Comparison of ENCODE assay signal across 33 cellular contexts in the genomic region with DNA sequence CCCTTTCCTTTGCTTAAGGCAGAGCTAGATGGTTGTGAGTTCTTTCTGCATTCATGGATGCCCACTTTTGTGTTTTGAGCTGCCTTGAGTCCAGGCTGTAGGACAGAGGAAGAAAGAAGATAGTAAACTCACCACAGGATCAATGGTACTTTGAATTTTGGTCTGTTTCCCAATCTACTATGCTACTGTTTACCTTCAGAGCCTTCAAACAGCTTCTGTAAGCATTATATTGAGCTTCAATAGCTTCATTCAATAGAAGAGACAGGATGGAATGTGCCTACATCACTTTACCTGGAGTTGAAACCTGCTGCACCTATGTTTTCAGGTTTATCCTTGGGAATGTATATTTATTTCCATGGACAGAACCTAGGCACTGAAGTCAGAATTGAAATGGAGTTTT.
"Had no signal": no experiment of that assay in that cellular context is flagged by ENCODE, and none has a peak within 500 bp of the region (broad histone marks: within the 10 kb centered on the region; RNA-seq: fewer than 3 reads in every experiment).

No MANE protein-coding gene starts in this region.

- H3K27ac ChIP-seq: adrenal gland, ascending aorta, body of pancreas, brain microvascular endothelial cell, breast epithelium, cardiac muscle cell had no signal

- ATAC-seq: activated naive CD4-positive, alpha-beta T cell treated with anti-CD3 and anti-CD28 coated beads, Interleukin-2, amount 50 U/mL, for 72 hours; activated naive CD8-positive, alpha-beta T cell treated with anti-CD3 and anti-CD28 coated beads, Interleukin-2, amount 50 U/mL, for 24 hours; activated T-cell treated with anti-CD3 and anti-CD28 coated beads, Interleukin-2, amount 50 U/mL, for 4 hours; activated T-cell treated with anti-CD3 and anti-CD28 coated beads, Interleukin-2, amount 50 U/mL, for 72 hours; activated T-helper 17 cell treated with anti-CD3 and anti-CD28 coated beads, Interleukin-2, amount 50 U/mL, for 72 hours; body of pancreas had no signal

- H3K27me3 ChIP-seq: adrenal gland, ascending aorta, body of pancreas, brain microvascular endothelial cell, breast epithelium had no signal

- DNase-seq: activated effector memory CD4-positive, alpha-beta T cell treated with anti-CD3 and anti-CD28 coated beads, Interleukin-2, amount 50 U/mL, for 16 hours; activated effector memory CD4-positive, alpha-beta T cell treated with Interleukin-2 at 50 U/mL for 16 hours; activated gamma-delta T cell; activated gamma-delta T cell treated with Interleukin-2 at 50 U/mL for 16 hours; activated naive CD4-positive, alpha-beta T cell; activated naive CD4-positive, alpha-beta T cell treated with anti-CD3 and anti-CD28 coated beads for 36 hours; activated naive CD4-positive, alpha-beta T cell treated with anti-CD3 and anti-CD28 coated beads, Interleukin-2, amount 10 ng/mL, durations not matched to agents 7 days and 5 days; activated naive CD4-positive, alpha-beta T cell treated with anti-CD3 and anti-CD28 coated beads, Interleukin-2, amount 50 U/mL, for 16 hours; activated naive CD4-positive, alpha-beta T cell treated with Interleukin-2 at 50 U/mL for 16 hours; activated naive CD8-positive, alpha-beta T cell treated with anti-CD3 and anti-CD28 coated beads for 36 hours; activated naive CD8-positive, alpha-beta T cell treated with anti-CD3 and anti-CD28 coated beads, Interleukin-2, amount 10 ng/mL, durations not matched to agents 7 days and 5 days; activated naive CD8-positive, alpha-beta T cell treated with anti-CD3 and anti-CD28 coated beads, Interleukin-2, amount 50 U/mL, for 24 hours; activated T-cell treated with anti-CD3 and anti-CD28 coated beads, Interleukin-2, amount 50 U/mL, for 24 hours; activated T-cell treated with anti-CD3 and anti-CD28 coated beads, Interleukin-2, amount 50 U/mL, for 4 hours; activated T-cell treated with anti-CD3 and anti-CD28 coated beads, Interleukin-2, amount 50 U/mL, for 48 hours; activated T-cell treated with anti-CD3 and anti-CD28 coated beads, Interleukin-2, amount 50 U/mL, for 72 hours; adrenal gland; amniotic stem cell; amygdala; anterior cingulate cortex; aorta; body of pancreas; brain microvascular endothelial cell; caudate nucleus; central memory CD4-positive, alpha-beta T cell; cerebellar nuclear complex had no signal

- H3K36me3 ChIP-seq: adrenal gland, ascending aorta, brain microvascular endothelial cell, breast epithelium, cardiac muscle cell had no signal

- FAIRE-seq: astrocyte, bronchial epithelial cell had no signal

- H3K4me1 ChIP-seq: adrenal gland, ascending aorta, body of pancreas, breast epithelium had no signal

- H3K4me3 ChIP-seq: adrenal gland, ascending aorta, body of pancreas, breast epithelium, cardiac muscle cell had no signal

- H3K9me3 ChIP-seq: adrenal gland, ascending aorta, body of pancreas had no signal
